ENCODE assay signal across 18 cellular contexts in genomic region chr1:52546852-52547251, GRCh38. TPM values are rescaled to one million over a fixed set of nuclear protein-coding genes. Genes with fewer than 3 reads are reported as not detected.
DNase-seq lines count a peak whose midpoint lies in the region; ATAC-seq lines count a peak whose summit lies in the region.
"Had no signal": no experiment of that assay in that cellular context is flagged by ENCODE, and none has a peak within 500 bp of the region (broad histone marks: within the 10 kb centered on the region; RNA-seq: fewer than 3 reads in every experiment).

No MANE protein-coding gene starts in this region.

- H3K9me3 ChIP-seq in T-helper 17 cell (ENCODE audit: control insufficient read depth, low read length, poor library complexity, severe bottlenecking) (peaks cover 2% of the 10 kb centered on the region), right cardiac atrium (ENCODE audit: control insufficient read depth, low read length) (no peaks in the 10 kb centered on the region)

- no peak for DNase-seq in activated T-cell treated with anti-CD3 and anti-CD28 coated beads, Interleukin-2, amount 50 U/mL, for 72 hours
- no peak for DNase-seq in activated T-cell treated with anti-CD3 and anti-CD28 coated beads, Interleukin-2, amount 50 U/mL, for 24 hours
- no peak for DNase-seq in T-helper 17 cell
- no peak for DNase-seq in central memory CD8-positive, alpha-beta T cell (ENCODE audit: low spot score in 2 of 2)
- DNase-seq in Right ventricle myocardium superior: no peak
- no peak for DNase-seq in right cardiac atrium
- no peak for DNase-seq in NCI-H2081 treated with DMSO at 0.1 percent for 48 hours (lab: John Stamatoyannopoulos, UW)
- DNase-seq: Caco-2; CD4-positive, CD25-positive, alpha-beta regulatory T cell; CD8-positive, alpha-beta T cell; DMS153; DND-41; H7; HCEC 1CT had no signal

- intact Hi-C loops in Right ventricle myocardium superior (cut with DNase I) (no loop called here), right cardiac atrium (cut with DNase I) (no loop called here)

- H3K4me1 ChIP-seq in right cardiac atrium (ENCODE audit: control insufficient read depth, insufficient read depth, low read length): no peaks in the 10 kb centered on the region

- H3K27ac Mint-ChIP-seq in activated T-cell treated with anti-CD3 and anti-CD28 coated beads, Interleukin-2, amount 50 U/mL, for 72 hours: peak overlapping the region; percentile 73
- no peak overlapping the region for H3K27ac Mint-ChIP-seq in activated T-cell treated with anti-CD3 and anti-CD28 coated beads, Interleukin-2, amount 50 U/mL, for 24 hours
- peak overlapping the region; percentile 57 for H3K27ac Mint-ChIP-seq in T-helper 17 cell
- peak overlapping the region; percentile 50 for H3K27ac Mint-ChIP-seq in central memory CD8-positive, alpha-beta T cell (ENCODE audit: low read depth)
- H3K27ac Mint-ChIP-seq: B cell; CD4-positive, CD25-positive, alpha-beta regulatory T cell; CD8-positive, alpha-beta T cell had no signal

- ATAC-seq in activated T-cell treated with anti-CD3 and anti-CD28 coated beads, Interleukin-2, amount 50 U/mL, for 72 hours (replicated peaks in 1 of 2): no peak
- no peak for ATAC-seq in T-helper 17 cell
- no peak for ATAC-seq in central memory CD8-positive, alpha-beta T cell (replicated peaks; ENCODE audit: extremely low read depth, poor library complexity, severe bottlenecking)
- ATAC-seq in Right ventricle myocardium superior (ENCODE audit: poor library complexity): no peak
- ATAC-seq in right cardiac atrium: no peak
- ATAC-seq: CD8-positive, alpha-beta T cell had no signal

- peaks cover 38% of the 10 kb centered on the region for H3K4me1 Mint-ChIP-seq in activated T-cell treated with anti-CD3 and anti-CD28 coated beads, Interleukin-2, amount 50 U/mL, for 72 hours (ENCODE audit: low read depth)
- H3K4me1 Mint-ChIP-seq in activated T-cell treated with anti-CD3 and anti-CD28 coated beads, Interleukin-2, amount 50 U/mL, for 24 hours (ENCODE audit: low read depth): peaks cover 43% of the 10 kb centered on the region
- H3K4me1 Mint-ChIP-seq in T-helper 17 cell: peaks cover 21% of the 10 kb centered on the region
- peaks cover 31% of the 10 kb centered on the region for H3K4me1 Mint-ChIP-seq in central memory CD8-positive, alpha-beta T cell

- H3K4me3 Mint-ChIP-seq in activated T-cell treated with anti-CD3 and anti-CD28 coated beads, Interleukin-2, amount 50 U/mL, for 72 hours: no peak overlapping the region
- H3K4me3 Mint-ChIP-seq in activated T-cell treated with anti-CD3 and anti-CD28 coated beads, Interleukin-2, amount 50 U/mL, for 24 hours: no peak overlapping the region
- no peak overlapping the region for H3K4me3 Mint-ChIP-seq in T-helper 17 cell
- H3K4me3 Mint-ChIP-seq in central memory CD8-positive, alpha-beta T cell: no peak overlapping the region
- H3K4me3 Mint-ChIP-seq: B cell; CD8-positive, alpha-beta T cell had no signal

- 95% methylated on average over 5 of the region's 5 CpGs for WGBS in right cardiac atrium

- peaks cover 16 to 28% of the 10 kb centered on the region in 2 donors for H3K36me3 Mint-ChIP-seq in activated T-cell treated with anti-CD3 and anti-CD28 coated beads, Interleukin-2, amount 50 U/mL, for 72 hours (ENCODE audit: insufficient read depth in 2 of 2)
- peaks cover 48% of the 10 kb centered on the region for H3K36me3 Mint-ChIP-seq in activated T-cell treated with anti-CD3 and anti-CD28 coated beads, Interleukin-2, amount 50 U/mL, for 24 hours (ENCODE audit: low read depth)
- peaks cover 7% of the 10 kb centered on the region for H3K36me3 Mint-ChIP-seq in T-helper 17 cell (ENCODE audit: low read depth)
- H3K36me3 Mint-ChIP-seq in central memory CD8-positive, alpha-beta T cell (ENCODE audit: insufficient read depth): peaks cover 10% of the 10 kb centered on the region

- H3K27me3 ChIP-seq in right cardiac atrium (ENCODE audit: control insufficient read depth, insufficient read depth): no peaks in the 10 kb centered on the region
- H3K27me3 ChIP-seq: BLaER1 had no signal

- peaks cover 7 to 8% of the 10 kb centered on the region in 2 donors for H3K9me3 Mint-ChIP-seq in activated T-cell treated with anti-CD3 and anti-CD28 coated beads, Interleukin-2, amount 50 U/mL, for 72 hours
- H3K9me3 Mint-ChIP-seq in activated T-cell treated with anti-CD3 and anti-CD28 coated beads, Interleukin-2, amount 50 U/mL, for 24 hours: peaks cover 16% of the 10 kb centered on the region
- H3K9me3 Mint-ChIP-seq in central memory CD8-positive, alpha-beta T cell: no peaks in the 10 kb centered on the region

- no peaks in the 10 kb centered on the region for H3K27me3 Mint-ChIP-seq in activated T-cell treated with anti-CD3 and anti-CD28 coated beads, Interleukin-2, amount 50 U/mL, for 72 hours (ENCODE audit: low read depth)
- no peaks in the 10 kb centered on the region for H3K27me3 Mint-ChIP-seq in activated T-cell treated with anti-CD3 and anti-CD28 coated beads, Interleukin-2, amount 50 U/mL, for 24 hours
- no peaks in the 10 kb centered on the region for H3K27me3 Mint-ChIP-seq in T-helper 17 cell
- H3K27me3 Mint-ChIP-seq in central memory CD8-positive, alpha-beta T cell: no peaks in the 10 kb centered on the region
- H3K27me3 Mint-ChIP-seq: B cell; CD4-positive, CD25-positive, alpha-beta regulatory T cell had no signal

- H3K27ac ChIP-seq in right cardiac atrium (ENCODE audit: low read length): no peak overlapping the region
- H3K27ac ChIP-seq: 22Rv1, BLaER1, C4-2B had no signal

- no peak overlapping the region for H3K4me3 ChIP-seq in right cardiac atrium (ENCODE audit: low read length)
- H3K4me3 ChIP-seq: BLaER1 had no signal

RNA-seq across cellular contexts. Expression of gene TUT4, which starts 6.0 kb away (rescaled TPM):
- total RNA-seq in activated T-cell treated with anti-CD3 and anti-CD28 coated beads, Interleukin-2, amount 50 U/mL, for 72 hours: 100 to 1,000 TPM; 108 to 120 TPM
- 100 to 1,000 TPM; 125 to 136 TPM for total RNA-seq in T-helper 17 cell
- total RNA-seq in Right ventricle myocardium superior: 31.8 TPM
- total RNA-seq in right cardiac atrium: 10 to 100 TPM; 36.1 to 41.1 (median 38.8) TPM
- 20.4 TPM for polyA plus RNA-seq in right cardiac atrium

RNA-seq across cellular contexts. Expression of gene GPX7, which starts 55.3 kb away (rescaled TPM):
- 10 to 100 TPM; 26.3 to 27.6 TPM for total RNA-seq in activated T-cell treated with anti-CD3 and anti-CD28 coated beads, Interleukin-2, amount 50 U/mL, for 72 hours
- total RNA-seq in T-helper 17 cell (10 to 100 TPM; 13.4 to 13.9 TPM), Right ventricle myocardium superior (3.9 TPM), right cardiac atrium (10 to 100 TPM in 2 of 4 donors, 1 to 10 TPM in 2; 9.4 to 13.9 (median 10.8) TPM)
- 13.6 TPM for polyA plus RNA-seq in right cardiac atrium
